In genomic region chr5:59538080-59538479, GRCh38 we compare ENCODE assay signal across 34 cellular contexts.
"Had no signal": no experiment of that assay in that cellular context is flagged by ENCODE, and none has a peak within 500 bp of the region (broad histone marks: within the 10 kb centered on the region; RNA-seq: fewer than 3 reads in every experiment).

No MANE protein-coding gene starts in this region.

- H3K27me3 ChIP-seq: adrenal gland, ascending aorta, body of pancreas, brain microvascular endothelial cell, breast epithelium, cardiac muscle cell had no signal

- H3K4me1 ChIP-seq: adrenal gland, breast epithelium had no signal

- H3K9me3 ChIP-seq: adrenal gland, ascending aorta, body of pancreas, breast epithelium had no signal

- H3K4me3 ChIP-seq: adrenal gland, ascending aorta, body of pancreas, breast epithelium, cardiac muscle cell had no signal

- DNase-seq: activated effector memory CD4-positive, alpha-beta T cell treated with anti-CD3 and anti-CD28 coated beads, Interleukin-2, amount 50 U/mL, for 16 hours; activated effector memory CD4-positive, alpha-beta T cell treated with Interleukin-2 at 50 U/mL for 16 hours; activated gamma-delta T cell; activated gamma-delta T cell treated with Interleukin-2 at 50 U/mL for 16 hours; activated naive CD4-positive, alpha-beta T cell; activated naive CD4-positive, alpha-beta T cell treated with anti-CD3 and anti-CD28 coated beads for 36 hours; activated naive CD4-positive, alpha-beta T cell treated with anti-CD3 and anti-CD28 coated beads, Interleukin-2, amount 10 ng/mL, durations not matched to agents 7 days and 5 days; activated naive CD4-positive, alpha-beta T cell treated with anti-CD3 and anti-CD28 coated beads, Interleukin-2, amount 50 U/mL, for 16 hours; activated naive CD4-positive, alpha-beta T cell treated with Interleukin-2 at 50 U/mL for 16 hours; activated naive CD8-positive, alpha-beta T cell treated with anti-CD3 and anti-CD28 coated beads for 36 hours; activated naive CD8-positive, alpha-beta T cell treated with anti-CD3 and anti-CD28 coated beads, Interleukin-2, amount 10 ng/mL, durations not matched to agents 7 days and 5 days; activated naive CD8-positive, alpha-beta T cell treated with anti-CD3 and anti-CD28 coated beads, Interleukin-2, amount 50 U/mL, for 24 hours; activated T-cell treated with anti-CD3 and anti-CD28 coated beads, Interleukin-2, amount 50 U/mL, for 1 hour; activated T-cell treated with anti-CD3 and anti-CD28 coated beads, Interleukin-2, amount 50 U/mL, for 24 hours; activated T-cell treated with anti-CD3 and anti-CD28 coated beads, Interleukin-2, amount 50 U/mL, for 4 hours; activated T-cell treated with anti-CD3 and anti-CD28 coated beads, Interleukin-2, amount 50 U/mL, for 48 hours; activated T-cell treated with anti-CD3 and anti-CD28 coated beads, Interleukin-2, amount 50 U/mL, for 72 hours; adrenal gland; amniotic stem cell; amygdala; anterior cingulate cortex; aorta; body of pancreas; brain microvascular endothelial cell; caudate nucleus; central memory CD4-positive, alpha-beta T cell; cerebellar nuclear complex had no signal

- H3K27ac ChIP-seq: adrenal gland, ascending aorta, body of pancreas, brain microvascular endothelial cell, breast epithelium, cardiac muscle cell had no signal

- FAIRE-seq: astrocyte, bronchial epithelial cell had no signal

- ATAC-seq: activated naive CD4-positive, alpha-beta T cell treated with anti-CD3 and anti-CD28 coated beads, Interleukin-2, amount 50 U/mL, for 72 hours; activated naive CD8-positive, alpha-beta T cell treated with anti-CD3 and anti-CD28 coated beads, Interleukin-2, amount 50 U/mL, for 24 hours; activated T-cell treated with anti-CD3 and anti-CD28 coated beads, Interleukin-2, amount 50 U/mL, for 4 hours; activated T-cell treated with anti-CD3 and anti-CD28 coated beads, Interleukin-2, amount 50 U/mL, for 72 hours; activated T-helper 17 cell treated with anti-CD3 and anti-CD28 coated beads, Interleukin-2, amount 50 U/mL, for 72 hours; body of pancreas had no signal

- H3K36me3 ChIP-seq: adrenal gland, ascending aorta, brain microvascular endothelial cell, breast epithelium, cardiac muscle cell had no signal
